15 cellular contexts compared by ENCODE assay signal in the genomic region with DNA sequence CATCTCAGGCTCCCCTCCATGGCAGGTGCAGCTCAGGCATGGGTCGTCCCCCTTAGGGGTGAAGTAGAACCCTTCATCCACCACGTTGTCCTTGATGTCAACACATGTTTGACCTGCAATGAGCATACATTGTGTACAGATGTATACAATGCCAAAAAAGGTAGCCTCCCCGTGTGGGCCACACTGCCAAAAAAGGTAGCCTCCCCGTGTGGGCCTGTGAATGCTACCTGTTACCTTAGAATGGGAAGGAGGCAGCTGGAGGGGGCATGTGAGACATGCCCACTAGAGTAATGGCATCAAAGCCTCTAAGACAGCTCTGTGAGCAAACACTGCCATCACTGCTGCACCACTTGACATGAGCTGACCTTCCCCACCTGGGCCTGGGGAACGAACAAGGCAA.
DNase-seq lines count a peak whose midpoint lies in the region; ATAC-seq and TF ChIP-seq lines count a peak whose summit lies in the region.
"Had no signal": no experiment of that assay in that cellular context is flagged by ENCODE, and none has a peak within 500 bp of the region (broad histone marks: within the 10 kb centered on the region; RNA-seq: fewer than 3 reads in every experiment).

No MANE protein-coding gene starts in this region.

- H3K4me3 ChIP-seq in neuronal stem cell (ENCODE audit: low read length in 2 of 2) (no peak overlapping the region), colonic mucosa (no peak overlapping the region)
- H3K4me3 ChIP-seq: A549, BLaER1 had no signal

- peaks cover 2% of the 10 kb centered on the region for H3K4me1 Mint-ChIP-seq in activated naive CD8-positive, alpha-beta T cell treated with anti-CD3 and anti-CD28 coated beads, Interleukin-2, amount 10 ng/mL, durations not matched to agents 7 days and 5 days
- H3K4me1 Mint-ChIP-seq in activated naive CD8-positive, alpha-beta T cell treated with anti-CD3 and anti-CD28 coated beads for 36 hours: peaks cover 3% of the 10 kb centered on the region
- H3K4me1 Mint-ChIP-seq in natural killer cell treated with Interleukin-12 subunit alpha and Interleukin-12 subunit beta and Interleukin-15 and Interleukin-18, amount 100 ng/mL, for 72 hours (ENCODE audit: low read depth in 2 of 2): peaks cover 5 to 8% of the 10 kb centered on the region in 2 donors
- H3K4me1 Mint-ChIP-seq in natural killer cell: peaks cover 3 to 18% of the 10 kb centered on the region in 2 donors
- H3K4me1 Mint-ChIP-seq: H9 had no signal

- no peaks in the 10 kb centered on the region for H3K27me3 ChIP-seq in neuronal stem cell (ENCODE audit: control insufficient read depth in 3 of 3, insufficient read depth in 3 of 3, low read depth in 1 of 3, low read length in 3 of 3)
- no peaks in the 10 kb centered on the region for H3K27me3 ChIP-seq in colonic mucosa
- H3K27me3 ChIP-seq: BLaER1 had no signal

- H3K4me1 ChIP-seq in neuronal stem cell (ENCODE audit: control insufficient read depth in 2 of 2, insufficient read depth in 1 of 2, low read depth in 1 of 2, low read length in 2 of 2) (no peaks in the 10 kb centered on the region), colonic mucosa (no peaks in the 10 kb centered on the region)
- H3K4me1 ChIP-seq: A549, BLaER1, Caco-2 had no signal

- WGBS in neuronal stem cell (ENCODE audit: extremely low coverage in 2 of 2, insufficient read length in 2 of 2, insufficient replicate concordance in 1 of 2), 2 donors: no CpG with 5 or more reads among the region's 5 CpGs

- H3K79me1 ChIP-seq in neuronal stem cell (ENCODE audit: low read depth, low read length): peaks cover 3% of the 10 kb centered on the region

- intact Hi-C loops in natural killer cell (cut with micrococcal nuclease) (no loop called here), colonic mucosa (cut with DNase I) (no loop called here)

- no peak overlapping the region for H3K4ac ChIP-seq in neuronal stem cell (ENCODE audit: low read length)

- no peak overlapping the region for H2BK12ac ChIP-seq in neuronal stem cell (ENCODE audit: low read length)

- no peaks in the 10 kb centered on the region for H3K27me3 Mint-ChIP-seq in activated naive CD8-positive, alpha-beta T cell treated with anti-CD3 and anti-CD28 coated beads, Interleukin-2, amount 10 ng/mL, durations not matched to agents 7 days and 5 days
- H3K27me3 Mint-ChIP-seq in activated naive CD8-positive, alpha-beta T cell treated with anti-CD3 and anti-CD28 coated beads for 36 hours: no peaks in the 10 kb centered on the region
- H3K27me3 Mint-ChIP-seq in natural killer cell treated with Interleukin-12 subunit alpha and Interleukin-12 subunit beta and Interleukin-15 and Interleukin-18, amount 100 ng/mL, for 72 hours: no peaks in the 10 kb centered on the region
- no peaks in the 10 kb centered on the region for H3K27me3 Mint-ChIP-seq in natural killer cell (ENCODE audit: low read depth in 2 of 2)

- no peak overlapping the region for H2BK15ac ChIP-seq in neuronal stem cell (ENCODE audit: low read length)

- H3K36me3 ChIP-seq in neuronal stem cell (replicated peaks in 1 of 2; ENCODE audit: control insufficient read depth in 2 of 2, insufficient read depth in 2 of 2, low read length in 2 of 2): peaks cover 47 to 96% of the 10 kb centered on the region in 2 donors
- peaks cover 27% of the 10 kb centered on the region for H3K36me3 ChIP-seq in colonic mucosa

- H2BK5ac ChIP-seq in neuronal stem cell (ENCODE audit: low read length): no peak overlapping the region

- TF ChIP-seq CTCF in natural killer cell (IDR thresholded peaks at IDR 0.05): no peak
- TF ChIP-seq CTCF in colonic mucosa (IDR thresholded peaks at IDR 0.05): no peak

- peak; percentile 15 for DNase-seq in activated naive CD8-positive, alpha-beta T cell treated with anti-CD3 and anti-CD28 coated beads, Interleukin-2, amount 10 ng/mL, durations not matched to agents 7 days and 5 days
- no peak for DNase-seq in activated naive CD8-positive, alpha-beta T cell treated with anti-CD3 and anti-CD28 coated beads for 36 hours
- peak; percentile 23 for DNase-seq in natural killer cell treated with Interleukin-12 subunit alpha and Interleukin-12 subunit beta and Interleukin-15 and Interleukin-18, amount 100 ng/mL, for 72 hours (ENCODE audit: low spot score)
- DNase-seq in natural killer cell: no peak
- no peak for DNase-seq in neuronal stem cell (ENCODE audit: low spot score)
- DNase-seq in colonic mucosa: no peak
- DNase-seq in T-helper 9 cell: no peak
- DNase-seq: Caco-2; CD8-positive, alpha-beta memory T cell; DND-41; GDM1; GOT3; H9 had no signal

- no peaks in the 10 kb centered on the region for H3K9me3 Mint-ChIP-seq in activated naive CD8-positive, alpha-beta T cell treated with anti-CD3 and anti-CD28 coated beads, Interleukin-2, amount 10 ng/mL, durations not matched to agents 7 days and 5 days
- no peaks in the 10 kb centered on the region for H3K9me3 Mint-ChIP-seq in activated naive CD8-positive, alpha-beta T cell treated with anti-CD3 and anti-CD28 coated beads for 36 hours
- H3K9me3 Mint-ChIP-seq in natural killer cell treated with Interleukin-12 subunit alpha and Interleukin-12 subunit beta and Interleukin-15 and Interleukin-18, amount 100 ng/mL, for 72 hours: no peaks in the 10 kb centered on the region
- no peaks in the 10 kb centered on the region for H3K9me3 Mint-ChIP-seq in natural killer cell
- H3K9me3 Mint-ChIP-seq: CD8-positive, alpha-beta memory T cell; H9 had no signal

- no peak overlapping the region for H3K9ac ChIP-seq in neuronal stem cell (ENCODE audit: low read depth, low read length, poor library complexity)
- H3K9ac ChIP-seq in colonic mucosa (ENCODE audit: low read depth in 2 of 2, low read length in 2 of 2): no peak overlapping the region
- H3K9ac ChIP-seq: BLaER1 had no signal

- no peak for ATAC-seq in activated naive CD8-positive, alpha-beta T cell treated with anti-CD3 and anti-CD28 coated beads, Interleukin-2, amount 10 ng/mL, durations not matched to agents 7 days and 5 days (ENCODE audit: low read depth)
- no peak for ATAC-seq in natural killer cell treated with Interleukin-12 subunit alpha and Interleukin-12 subunit beta and Interleukin-15 and Interleukin-18, amount 100 ng/mL, for 72 hours
- no peak for ATAC-seq in natural killer cell
- ATAC-seq: A549 had no signal

- H3K4me2 ChIP-seq in neuronal stem cell (ENCODE audit: insufficient read depth, low read length, poor library complexity, severe bottlenecking): no peak overlapping the region
- H3K4me2 ChIP-seq: A549, BLaER1 had no signal

- H3K23ac ChIP-seq in neuronal stem cell (ENCODE audit: low read depth, low read length, poor library complexity): peak overlapping the region; percentile 39

- no peak overlapping the region for H3K14ac ChIP-seq in neuronal stem cell (ENCODE audit: low read length)

- H4K8ac ChIP-seq in neuronal stem cell (ENCODE audit: low read depth, low read length): no peak overlapping the region

- no peak overlapping the region for H3K4me3 Mint-ChIP-seq in activated naive CD8-positive, alpha-beta T cell treated with anti-CD3 and anti-CD28 coated beads, Interleukin-2, amount 10 ng/mL, durations not matched to agents 7 days and 5 days
- H3K4me3 Mint-ChIP-seq in activated naive CD8-positive, alpha-beta T cell treated with anti-CD3 and anti-CD28 coated beads for 36 hours: no peak overlapping the region
- H3K4me3 Mint-ChIP-seq in natural killer cell treated with Interleukin-12 subunit alpha and Interleukin-12 subunit beta and Interleukin-15 and Interleukin-18, amount 100 ng/mL, for 72 hours: no peak overlapping the region
- no peak overlapping the region for H3K4me3 Mint-ChIP-seq in natural killer cell
- H3K4me3 Mint-ChIP-seq: CD8-positive, alpha-beta memory T cell; H9 had no signal

- H3K18ac ChIP-seq in neuronal stem cell (ENCODE audit: low read length): no peak overlapping the region

- H2AK5ac ChIP-seq in neuronal stem cell (ENCODE audit: low read depth, low read length): no peak overlapping the region

- H3K27ac Mint-ChIP-seq in activated naive CD8-positive, alpha-beta T cell treated with anti-CD3 and anti-CD28 coated beads, Interleukin-2, amount 10 ng/mL, durations not matched to agents 7 days and 5 days: no peak overlapping the region
- no peak overlapping the region for H3K27ac Mint-ChIP-seq in activated naive CD8-positive, alpha-beta T cell treated with anti-CD3 and anti-CD28 coated beads for 36 hours
- no peak overlapping the region for H3K27ac Mint-ChIP-seq in natural killer cell treated with Interleukin-12 subunit alpha and Interleukin-12 subunit beta and Interleukin-15 and Interleukin-18, amount 100 ng/mL, for 72 hours
- H3K27ac Mint-ChIP-seq in natural killer cell: no peak overlapping the region
- H3K27ac Mint-ChIP-seq: H9 had no signal

- peaks cover 0 to 2% of the 10 kb centered on the region in 2 donors for H3K9me3 ChIP-seq in neuronal stem cell (replicated peaks in 1 of 2; ENCODE audit: control insufficient read depth in 2 of 2, insufficient read depth in 1 of 2, low read depth in 1 of 2, low read length in 2 of 2)
- no peaks in the 10 kb centered on the region for H3K9me3 ChIP-seq in colonic mucosa
- H3K9me3 ChIP-seq: A549, BLaER1, Caco-2 had no signal

- no peak overlapping the region for H2AFZ ChIP-seq in neuronal stem cell (ENCODE audit: low read length)

- H3K36me3 Mint-ChIP-seq in activated naive CD8-positive, alpha-beta T cell treated with anti-CD3 and anti-CD28 coated beads, Interleukin-2, amount 10 ng/mL, durations not matched to agents 7 days and 5 days: peaks cover 13% of the 10 kb centered on the region
- peaks cover 16% of the 10 kb centered on the region for H3K36me3 Mint-ChIP-seq in activated naive CD8-positive, alpha-beta T cell treated with anti-CD3 and anti-CD28 coated beads for 36 hours
- H3K36me3 Mint-ChIP-seq in natural killer cell treated with Interleukin-12 subunit alpha and Interleukin-12 subunit beta and Interleukin-15 and Interleukin-18, amount 100 ng/mL, for 72 hours: peaks cover 26% of the 10 kb centered on the region
- H3K36me3 Mint-ChIP-seq in natural killer cell: peaks cover 15% of the 10 kb centered on the region

- H4K91ac ChIP-seq in neuronal stem cell (ENCODE audit: low read depth, low read length, poor library complexity): no peak overlapping the region

- H2BK120ac ChIP-seq in neuronal stem cell (ENCODE audit: low read depth, low read length): no peak overlapping the region

- POLR2A ChIA-PET in activated naive CD8-positive, alpha-beta T cell treated with anti-CD3 and anti-CD28 coated beads, Interleukin-2, amount 10 ng/mL, durations not matched to agents 7 days and 5 days (lab: Charles Lee): no interaction called here

- H3K27ac ChIP-seq in neuronal stem cell (replicated peaks; ENCODE audit: low read length) (no peak overlapping the region), colonic mucosa (no peak overlapping the region)
- H3K27ac ChIP-seq: A549, BLaER1 had no signal

Comparison
In these comparisons a context has a peak if more than half of its experiments do, and no peak if none do; other contexts are left out.
1. DNase-seq: peak in activated naive CD8-positive, alpha-beta T cell treated with anti-CD3 and anti-CD28 coated beads, Interleukin-2, amount 10 ng/mL, durations not matched to agents 7 days and 5 days (single experiment) and natural killer cell treated with Interleukin-12 subunit alpha and Interleukin-12 subunit beta and Interleukin-15 and Interleukin-18, amount 100 ng/mL, for 72 hours (single experiment); none in activated naive CD8-positive, alpha-beta T cell treated with anti-CD3 and anti-CD28 coated beads for 36 hours (single experiment), natural killer cell (single experiment), neuronal stem cell (single experiment), colonic mucosa (single experiment) and T-helper 9 cell (single experiment).